22 cellular contexts compared by ENCODE assay signal in the genomic region with DNA sequence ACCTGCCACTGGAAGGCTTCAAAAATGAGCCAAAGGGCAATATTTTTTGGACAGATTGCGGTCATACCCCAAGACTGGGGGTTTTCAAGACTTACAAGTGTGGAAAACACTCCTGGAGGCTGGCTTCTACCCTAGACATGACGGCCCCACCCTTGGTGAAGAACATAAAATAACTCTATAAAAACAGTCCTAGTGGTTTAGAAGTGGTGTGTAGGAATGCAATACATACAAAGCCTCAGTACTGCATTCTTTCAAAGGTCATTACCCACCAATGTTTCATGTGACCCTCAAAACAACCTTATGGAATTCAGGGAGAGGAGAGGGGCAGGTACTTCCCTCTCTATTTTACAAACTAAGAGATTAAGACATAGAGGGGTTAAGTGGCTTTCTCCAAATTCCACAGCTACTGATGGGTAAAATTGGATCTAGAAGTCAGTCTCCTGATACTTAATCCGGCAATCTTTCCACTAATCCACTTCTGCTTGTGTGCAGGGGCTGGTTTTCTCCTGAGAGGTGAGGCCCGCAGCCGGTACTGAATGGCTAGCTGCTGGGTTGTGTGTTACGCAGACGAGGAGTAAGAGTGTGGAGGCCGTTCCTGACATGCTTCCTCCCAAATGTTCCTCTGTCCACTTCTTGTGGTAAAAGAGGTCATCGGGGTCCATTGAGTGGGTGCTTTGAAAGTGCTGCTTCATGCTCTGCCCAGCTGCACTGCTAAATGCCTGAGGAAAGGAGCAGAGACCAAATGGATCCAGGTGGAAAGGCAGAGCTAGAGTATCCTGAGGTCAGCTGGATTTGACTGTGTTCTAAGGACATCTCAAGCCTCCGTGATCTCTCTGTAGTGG. TPM values are rescaled to one million over a fixed set of nuclear protein-coding genes. Genes with fewer than 3 reads are reported as not detected.
DNase-seq lines count a peak whose midpoint lies in the region; ATAC-seq and TF ChIP-seq lines count a peak whose summit lies in the region.
"Had no signal": no experiment of that assay in that cellular context is flagged by ENCODE, and none has a peak within 500 bp of the region (broad histone marks: within the 10 kb centered on the region; RNA-seq: fewer than 3 reads in every experiment).

No MANE protein-coding gene starts in this region.

- peak overlapping the region; percentile 25 for H4K91ac ChIP-seq in trophoblast cell (ENCODE audit: low read depth, low read length)

- H3K9me3 ChIP-seq in trophoblast cell (ENCODE audit: insufficient read depth, low read depth, low read length), result peaks cover 2% of the 10 kb centered on the region
- H3K9me3 ChIP-seq: body of pancreas, psoas muscle had no signal

- peak overlapping the region; percentile 25 for H3K27ac Mint-ChIP-seq in WTC11
- H3K27ac Mint-ChIP-seq: activated CD4-positive, alpha-beta memory T cell treated with anti-CD3 and anti-CD28 coated beads for 36 hours; natural killer cell; stimulated activated effector memory CD8-positive, alpha-beta T cell treated with anti-CD3 and anti-CD28 coated beads, Interleukin-12 subunit alpha, Interleukin-12 subunit beta, amount 100 ng/mL, for 72 hours had no signal

- no peak overlapping the region for H2AFZ ChIP-seq in trophoblast cell (ENCODE audit: insufficient read depth, low read length, poor library complexity)

- peaks cover 16% of the 10 kb centered on the region for H3K79me1 ChIP-seq in trophoblast cell (ENCODE audit: low read length)

- CTCF ChIA-PET in WTC11 (lab: Charles Lee), result interaction anchor here (1.5 kb wide), 1 partner anchor 41 kb away, joined by 3 read pairs; no protein-coding TSS in a partner anchor

- H3K27me3 ChIP-seq in trophoblast cell (ENCODE audit: insufficient read depth, low read length), result no peaks in the 10 kb centered on the region
- H3K27me3 ChIP-seq: body of pancreas, dorsolateral prefrontal cortex had no signal

- peaks cover 2% of the 10 kb centered on the region for H3K79me2 ChIP-seq in trophoblast cell (ENCODE audit: control insufficient read depth, insufficient read depth, low read length, poor library complexity)

- peak overlapping the region; percentile 2 for H3K14ac ChIP-seq in trophoblast cell (ENCODE audit: low read length)

- H3K36me3 Mint-ChIP-seq in WTC11, result peaks cover 55% of the 10 kb centered on the region
- H3K36me3 Mint-ChIP-seq: activated CD4-positive, alpha-beta memory T cell treated with anti-CD3 and anti-CD28 coated beads for 36 hours; CD4-positive, CD25-positive, alpha-beta regulatory T cell; natural killer cell; stimulated activated effector memory CD8-positive, alpha-beta T cell treated with anti-CD3 and anti-CD28 coated beads, Interleukin-12 subunit alpha, Interleukin-12 subunit beta, amount 100 ng/mL, for 72 hours had no signal

- intact Hi-C loops in left colon (cut with DNase I, micrococcal nuclease), result no loop called here

- no CpG with 5 or more reads among the region's 10 CpGs for WGBS in trophoblast cell (ENCODE audit: extremely low coverage, insufficient coverage, insufficient read length)

- peak overlapping the region; percentile 85 for H2BK12ac ChIP-seq in trophoblast cell (ENCODE audit: low read length)

- H2BK5ac ChIP-seq in trophoblast cell (ENCODE audit: low read depth, low read length, poor library complexity), result no peak overlapping the region

- H3K27me3 Mint-ChIP-seq in WTC11 (ENCODE audit: low read depth), result no peaks in the 10 kb centered on the region

- H3K18ac ChIP-seq in trophoblast cell (ENCODE audit: low read length), result peak overlapping the region; percentile 52

- no peak for ATAC-seq in WTC11
- ATAC-seq in left colon, result peak; percentile 66
- ATAC-seq in HG03196 (IDR thresholded peaks at IDR 0.05; ENCODE audit: unreplicated experiment), result no peak
- no peak for ATAC-seq in HG03469 (IDR thresholded peaks at IDR 0.05; ENCODE audit: unreplicated experiment)
- no peak for ATAC-seq in HG02840 (IDR thresholded peaks at IDR 0.05; ENCODE audit: low FRiP score, unreplicated experiment)
- ATAC-seq: body of pancreas; natural killer cell; psoas muscle; stimulated activated effector memory CD8-positive, alpha-beta T cell treated with anti-CD3 and anti-CD28 coated beads, Interleukin-12 subunit alpha, Interleukin-12 subunit beta, amount 100 ng/mL, for 72 hours had no signal

- peaks cover 25 to 31% of the 10 kb centered on the region in 2 experiments for H3K4me1 ChIP-seq in trophoblast cell (ENCODE audit: control insufficient read depth in 1 of 2, insufficient read depth in 2 of 2, low read length in 2 of 2)

- H2AK5ac ChIP-seq in trophoblast cell (ENCODE audit: low read length), result no peak overlapping the region

- H4K8ac ChIP-seq in trophoblast cell (ENCODE audit: low read depth, low read length), result peak overlapping the region; percentile 55

- no peak overlapping the region for H4K12ac ChIP-seq in trophoblast cell (ENCODE audit: low read depth, low read length)

- no peak overlapping the region for H3K9ac ChIP-seq in trophoblast cell (ENCODE audit: low read length)

- TF ChIP-seq CTCF in WTC11 (IDR thresholded peaks at IDR 0.05), result no peak

- peak; percentile 63 for DNase-seq in CD1c-positive myeloid dendritic cell (ENCODE audit: extremely low spot score)
- DNase-seq in WTC11 (ENCODE audit: low spot score), result no peak
- no peak for DNase-seq in left colon
- no peak for DNase-seq in trophoblast cell
- DNase-seq in NCI-H1048 (lab: John Stamatoyannopoulos, UW), result no peak
- DNase-seq: activated CD4-positive, alpha-beta memory T cell treated with anti-CD3 and anti-CD28 coated beads for 36 hours; activated naive CD4-positive, alpha-beta T cell treated with anti-CD3 and anti-CD28 coated beads, Interleukin-2, amount 50 U/mL, for 16 hours; activated T-cell treated with anti-CD3 and anti-CD28 coated beads, Interleukin-2, amount 50 U/mL, for 1 hour; CD4-positive, CD25-positive, alpha-beta regulatory T cell; dorsolateral prefrontal cortex; natural killer cell; NCI-H2029 treated with DMSO at 0.1 percent for 48 hours; NCI-H510A; psoas muscle; SW 1271 had no signal

- no peak overlapping the region for H3K4me3 Mint-ChIP-seq in WTC11
- H3K4me3 Mint-ChIP-seq: activated CD4-positive, alpha-beta memory T cell treated with anti-CD3 and anti-CD28 coated beads for 36 hours; CD4-positive, CD25-positive, alpha-beta regulatory T cell; natural killer cell; stimulated activated effector memory CD8-positive, alpha-beta T cell treated with anti-CD3 and anti-CD28 coated beads, Interleukin-12 subunit alpha, Interleukin-12 subunit beta, amount 100 ng/mL, for 72 hours had no signal

- no peak overlapping the region for H3K4me3 ChIP-seq in trophoblast cell (ENCODE audit: low read depth, low read length)
- H3K4me3 ChIP-seq: body of pancreas, dorsolateral prefrontal cortex, psoas muscle had no signal

- H3K4ac ChIP-seq in trophoblast cell (ENCODE audit: low read depth, low read length), result peak overlapping the region; percentile 24

- H3K4me2 ChIP-seq in trophoblast cell (ENCODE audit: low read length), result no peak overlapping the region

- POLR2A ChIA-PET in WTC11 (lab: Charles Lee), result interaction anchor here (0.6 to 0.9 kb wide), 2 partner anchors 61 to 72 kb away, joined by 4 read pairs; partner anchors contain the start of gene ACIN1

- H3K36me3 ChIP-seq in trophoblast cell (ENCODE audit: control insufficient read depth in 1 of 2, insufficient read depth in 2 of 2, low read length in 2 of 2), result peaks cover 13 to 22% of the 10 kb centered on the region in 2 experiments

- H3K9me3 Mint-ChIP-seq in WTC11, result no peaks in the 10 kb centered on the region
- H3K9me3 Mint-ChIP-seq: activated CD4-positive, alpha-beta memory T cell treated with anti-CD3 and anti-CD28 coated beads for 36 hours; natural killer cell; stimulated activated effector memory CD8-positive, alpha-beta T cell treated with anti-CD3 and anti-CD28 coated beads, Interleukin-12 subunit alpha, Interleukin-12 subunit beta, amount 100 ng/mL, for 72 hours had no signal

- H3K4me1 Mint-ChIP-seq in WTC11, result peaks cover 19% of the 10 kb centered on the region
- H3K4me1 Mint-ChIP-seq: CD4-positive, CD25-positive, alpha-beta regulatory T cell; stimulated activated effector memory CD8-positive, alpha-beta T cell treated with anti-CD3 and anti-CD28 coated beads, Interleukin-12 subunit alpha, Interleukin-12 subunit beta, amount 100 ng/mL, for 72 hours had no signal

- peak overlapping the region; percentile 30 for H2BK120ac ChIP-seq in trophoblast cell (ENCODE audit: insufficient read depth, low read length, poor library complexity)

- no peak overlapping the region for H3K27ac ChIP-seq in trophoblast cell (ENCODE audit: low read depth, low read length)
- H3K27ac ChIP-seq: body of pancreas, psoas muscle had no signal

- no peak overlapping the region for H3K23ac ChIP-seq in trophoblast cell (ENCODE audit: low read length)

TF ChIP-seq in WTC11, 78 proteins besides CTCF, POLR2A, EP300 and RAD21 (continues in another document):
- TF ChIP-seq JAZF1 (CRISPR knock-in tag; IDR thresholded peaks at IDR 0.05), result no peak
- no peak for TF ChIP-seq CREM (CRISPR knock-in tag; IDR thresholded peaks at IDR 0.05)
- TF ChIP-seq, protein P1, sequence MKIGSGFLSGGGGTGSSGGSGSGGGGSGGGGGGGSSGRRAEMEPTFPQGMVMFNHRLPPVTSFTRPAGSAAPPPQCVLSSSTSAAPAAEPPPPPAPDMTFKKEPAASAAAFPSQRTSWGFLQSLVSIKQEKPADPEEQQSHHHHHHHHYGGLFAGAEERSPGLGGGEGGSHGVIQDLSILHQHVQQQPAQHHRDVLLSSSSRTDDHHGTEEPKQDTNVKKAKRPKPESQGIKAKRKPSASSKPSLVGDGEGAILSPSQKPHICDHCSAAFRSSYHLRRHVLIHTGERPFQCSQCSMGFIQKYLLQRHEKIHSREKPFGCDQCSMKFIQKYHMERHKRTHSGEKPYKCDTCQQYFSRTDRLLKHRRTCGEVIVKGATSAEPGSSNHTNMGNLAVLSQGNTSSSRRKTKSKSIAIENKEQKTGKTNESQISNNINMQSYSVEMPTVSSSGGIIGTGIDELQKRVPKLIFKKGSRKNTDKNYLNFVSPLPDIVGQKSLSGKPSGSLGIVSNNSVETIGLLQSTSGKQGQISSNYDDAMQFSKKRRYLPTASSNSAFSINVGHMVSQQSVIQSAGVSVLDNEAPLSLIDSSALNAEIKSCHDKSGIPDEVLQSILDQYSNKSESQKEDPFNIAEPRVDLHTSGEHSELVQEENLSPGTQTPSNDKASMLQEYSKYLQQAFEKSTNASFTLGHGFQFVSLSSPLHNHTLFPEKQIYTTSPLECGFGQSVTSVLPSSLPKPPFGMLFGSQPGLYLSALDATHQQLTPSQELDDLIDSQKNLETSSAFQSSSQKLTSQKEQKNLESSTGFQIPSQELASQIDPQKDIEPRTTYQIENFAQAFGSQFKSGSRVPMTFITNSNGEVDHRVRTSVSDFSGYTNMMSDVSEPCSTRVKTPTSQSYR (CRISPR knock-in tag; IDR thresholded peaks at IDR 0.05), result no peak

RNA-seq across cellular contexts. Expression of gene SLC7A8, which starts 16.2 kb away (rescaled TPM):
- total RNA-seq in WTC11 (2021) (200 to 207 TPM (median 201 TPM) in 3 replicates), left colon (10 to 100 TPM; 18.2 to 33.6 TPM)
- 715 and 802 TPM in 2 replicates for polyA plus RNA-seq in trophoblast cell (2013)
- total RNA-seq: CD4-positive, CD25-positive, alpha-beta regulatory T cell; lung microvascular endothelial cell had no signal

RNA-seq across cellular contexts. Expression of gene CEBPE, which starts 48.2 kb away (rescaled TPM):
- not detected in 3 replicates for total RNA-seq in WTC11 (2021)
- not detected for total RNA-seq in left colon
- polyA plus RNA-seq in trophoblast cell (2013), result 0.33 and 0.37 TPM in 2 replicates
- total RNA-seq: A673; body of pancreas; CD4-positive, CD25-positive, alpha-beta regulatory T cell; lung microvascular endothelial cell; natural killer cell had no signal
